In the genomic region with DNA sequence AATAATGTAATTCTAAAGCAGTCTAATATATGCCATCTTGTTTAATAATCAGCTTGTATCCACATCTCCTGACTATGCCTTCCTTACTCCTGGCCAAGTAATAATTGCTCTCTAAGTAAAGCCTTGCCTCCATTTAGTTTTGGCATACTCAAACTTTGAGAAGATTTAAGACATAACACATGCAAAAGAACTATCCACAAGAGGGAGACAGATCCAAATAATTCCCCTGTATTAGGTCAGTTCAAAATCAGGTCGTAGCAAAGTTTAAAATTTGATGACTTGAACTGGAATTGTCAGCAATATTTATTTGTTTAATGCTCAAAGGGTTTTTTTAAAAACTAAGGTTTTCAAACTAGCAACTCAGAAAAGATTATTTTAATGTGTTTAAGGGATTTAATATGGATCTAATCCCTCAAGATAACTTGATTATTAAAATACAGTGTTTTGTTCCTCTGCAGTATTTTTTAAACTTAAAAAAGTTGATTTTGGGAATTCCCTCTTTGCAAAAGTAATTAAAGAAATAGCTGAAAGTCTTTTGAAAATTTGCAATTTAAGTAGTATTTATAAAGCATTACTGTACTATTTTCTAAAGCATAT, we compare ENCODE assay signal across 8 cellular contexts.
DNase-seq lines count a peak whose midpoint lies in the region; ATAC-seq and TF ChIP-seq lines count a peak whose summit lies in the region.

No MANE protein-coding gene starts in this region.

- H3K9me3 ChIP-seq in AG04450 (ENCODE audit: control insufficient read depth, insufficient read depth, low read length) = no peaks in the 10 kb centered on the region
- H3K9me3 ChIP-seq in SK-N-MC (ENCODE audit: low read depth, low read length) = no peaks in the 10 kb centered on the region
- no peaks in the 10 kb centered on the region for H3K9me3 ChIP-seq in gastroesophageal sphincter

- POLR2A ChIA-PET in AG04450 (lab: Yijun Ruan, JAX) = no interaction called here

- H3K4me3 ChIP-seq in AG04450 (ENCODE audit: low read depth, low read length) (no peak overlapping the region), SK-N-MC (peak overlapping the region; percentile 69), gastroesophageal sphincter (no peak overlapping the region)

- H3K27me3 ChIP-seq in AG04450 (ENCODE audit: control insufficient read depth, insufficient read depth, low read length) (no peaks in the 10 kb centered on the region), gastroesophageal sphincter (no peaks in the 10 kb centered on the region)

- H3K9ac ChIP-seq in SK-N-MC (ENCODE audit: insufficient read length) = peak overlapping the region; percentile 77

- CTCF ChIA-PET in AG04450 (lab: Charles Lee) = interaction anchor here (0.6 to 6.1 kb wide), 53 partner anchors 9 to 1815 kb away, joined by 3 to 79 read pairs (median 4); a partner anchor contains a TSS

- TF ChIP-seq POLR2A in gastroesophageal sphincter (IDR thresholded peaks at IDR 0.05) = no peak

- peaks cover 18% of the 10 kb centered on the region for H3K36me3 ChIP-seq in SK-N-MC (ENCODE audit: insufficient read depth, low read length)
- H3K36me3 ChIP-seq in gastroesophageal sphincter = peaks cover 0 to 20% of the 10 kb centered on the region in 2 donors

- no peak overlapping the region for H3K27ac ChIP-seq in AG04450 (ENCODE audit: low read depth, low read length)
- H3K27ac ChIP-seq in SK-N-MC = peak overlapping the region; percentile 97
- H3K27ac ChIP-seq in gastroesophageal sphincter = no peak overlapping the region

- TF ChIP-seq EP300 in gastroesophageal sphincter (IDR thresholded peaks at IDR 0.05) = no peak

- DNase-seq in AG04450 (ENCODE audit: low read depth, low spot score) (no peak), H4 (ENCODE audit: low spot score) (peak; percentile 75), SK-N-MC (ENCODE audit: low read depth, low spot score) (peak; percentile 95), superior temporal gyrus (ENCODE audit: extremely low spot score) (peak; percentile 70), COLO668 (lab: John Stamatoyannopoulos, UW; ENCODE audit: unreplicated experiment) (no peak), GM20000 (ENCODE audit: low spot score) (no peak)

- no peaks in the 10 kb centered on the region for H3K4me1 ChIP-seq in gastroesophageal sphincter

- WGBS in gastroesophageal sphincter (ENCODE audit: low coverage in 1 of 2), 2 donors = 0 to 5% methylated on average over 1 of the region's 1 CpG

- peak; percentile 53 for ATAC-seq in gastroesophageal sphincter
- ATAC-seq in esophagus mucosa = no peak

- TF ChIP-seq CTCF in AG04450 (IDR thresholded peaks at IDR 0.05; ENCODE audit: low read depth, low read length) (peak; percentile 75), gastroesophageal sphincter (IDR thresholded peaks at IDR 0.05) (peak; percentile 12 to 46 (median 30)), GM20000 (IDR thresholded peaks at IDR 0.05; ENCODE audit: extremely low read depth, missing control alignments) (no peak)

Comparison
In these comparisons a context has a peak if more than half of its experiments do, and no peak if none do; other contexts are left out.
1. DNase-seq: peak in H4 (single experiment), SK-N-MC (single experiment) and superior temporal gyrus (single experiment); none in AG04450 (single experiment), COLO668 (single experiment) and GM20000 (single experiment).